ENCODE assay signal across 19 cellular contexts in the genomic region with DNA sequence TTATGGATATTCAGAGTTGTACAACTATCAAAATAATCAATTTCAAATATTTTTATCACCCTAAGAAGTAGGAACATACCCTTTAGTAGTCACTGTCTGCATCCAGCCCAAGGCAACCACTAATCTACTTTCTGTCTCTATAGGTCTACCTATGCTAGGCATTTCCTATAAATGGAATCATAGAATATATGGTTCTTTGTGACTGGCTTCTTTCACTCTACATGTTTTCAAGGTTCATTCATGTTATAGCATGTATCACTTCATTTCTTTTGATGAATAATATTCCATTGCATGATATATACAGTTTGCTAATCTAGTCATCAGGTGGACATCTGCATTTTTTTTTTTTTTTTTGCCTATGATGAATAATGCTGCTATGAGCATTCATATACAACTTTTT.
DNase-seq lines count a peak whose midpoint lies in the region; ATAC-seq, FAIRE-seq and TF ChIP-seq lines count a peak whose summit lies in the region.
"Had no signal": no experiment of that assay in that cellular context is flagged by ENCODE, and none has a peak within 500 bp of the region (broad histone marks: within the 10 kb centered on the region; RNA-seq: fewer than 3 reads in every experiment).

No MANE protein-coding gene starts in this region.

- H3K27me3 ChIP-seq in mammary epithelial cell (ENCODE audit: insufficient read depth, low read length) (no peaks in the 10 kb centered on the region), breast epithelium (no peaks in the 10 kb centered on the region), K562 (ENCODE audit: control insufficient read depth in 2 of 2, insufficient read depth in 2 of 2, low read length in 2 of 2) (no peaks in the 10 kb centered on the region)
- H3K27me3 ChIP-seq: BE2C had no signal

- ATAC-seq in K562 (peak; percentile 47; the same call in 2 of the 3 replicates), sciatic nerve (no peak), GM21717 (IDR thresholded peaks at IDR 0.05; ENCODE audit: unreplicated experiment) (no peak)
- ATAC-seq: HepG2 had no signal

- H3K4me3 ChIP-seq in mammary epithelial cell (replicated peaks in 1 of 3; ENCODE audit: insufficient read depth in 1 of 3, low read depth in 2 of 3, low read length in 3 of 3): no peak overlapping the region
- H3K4me3 ChIP-seq in breast epithelium: no peak overlapping the region
- H3K4me3 ChIP-seq in K562: no peak overlapping the region

- no peak for TF ChIP-seq POLR2A in breast epithelium (IDR thresholded peaks at IDR 0.05)
- TF ChIP-seq POLR2A in K562 (conservative IDR thresholded peaks at IDR 0.05): no peak

- no peak overlapping the region for H3K4me3 Mint-ChIP-seq in progenitor cell of endocrine pancreas (ENCODE audit: low read depth)
- H3K4me3 Mint-ChIP-seq: CD4-positive, alpha-beta T cell; H9; IgD-negative memory B cell had no signal

- H3K79me2 ChIP-seq in mammary epithelial cell (ENCODE audit: insufficient read depth, low read length) (peaks cover 7% of the 10 kb centered on the region), K562 (ENCODE audit: control insufficient read depth, insufficient read depth, low read length) (peaks cover 17% of the 10 kb centered on the region)

- H4K20me1 ChIP-seq in mammary epithelial cell (ENCODE audit: insufficient read depth, low read length): no peaks in the 10 kb centered on the region
- no peaks in the 10 kb centered on the region for H4K20me1 ChIP-seq in K562 (replicated peaks; ENCODE audit: control insufficient read depth, insufficient read depth, low read length)

- POLR2A ChIA-PET in K562 (lab: Yijun Ruan, JAX): no interaction called here

- H3K27ac Mint-ChIP-seq in progenitor cell of endocrine pancreas: no peak overlapping the region
- H3K27ac Mint-ChIP-seq: CD4-positive, alpha-beta T cell; H9; IgD-negative memory B cell had no signal

- no peak for TF ChIP-seq CTCF in mammary epithelial cell (conservative IDR thresholded peaks at IDR 0.05 in 1 of 2, IDR thresholded peaks at IDR 0.05 in 1 of 2; ENCODE audit: extremely low read depth in 1 of 2, insufficient read depth in 1 of 2, low read depth in 1 of 2, low read length in 2 of 2)
- no peak for TF ChIP-seq CTCF in breast epithelium (IDR thresholded peaks at IDR 0.05)
- TF ChIP-seq CTCF in K562 (IDR thresholded peaks at IDR 0.05 in 2 of 3, conservative IDR thresholded peaks at IDR 0.05 in 1 of 3; ENCODE audit: insufficient read depth in 2 of 3, low read depth in 1 of 3, low read length in 3 of 3): no peak
- no peak for TF ChIP-seq CTCF in progenitor cell of endocrine pancreas (IDR thresholded peaks at IDR 0.05; ENCODE audit: unreplicated experiment)

- in situ Hi-C loops in mammary epithelial cell (cut with MboI; ENCODE audit: low sequenced_read_pairs in 2 of 2) (no loop called here), K562 (cut with MboI) (no loop called here)

- peaks cover 13% of the 10 kb centered on the region for H3K36me3 Mint-ChIP-seq in progenitor cell of endocrine pancreas (ENCODE audit: insufficient read depth)

- H3K36me3 ChIP-seq in mammary epithelial cell (ENCODE audit: insufficient read depth, low read length) (peaks cover 24% of the 10 kb centered on the region), breast epithelium (peaks cover 5% of the 10 kb centered on the region), K562 (ENCODE audit: control insufficient read depth, insufficient read depth, low read length) (peaks cover 57% of the 10 kb centered on the region)

- H3K9me3 Mint-ChIP-seq in progenitor cell of endocrine pancreas (ENCODE audit: low read depth): no peaks in the 10 kb centered on the region
- H3K9me3 Mint-ChIP-seq: CD4-positive, alpha-beta T cell; H9; IgD-negative memory B cell had no signal

- BruUV-seq in mammary epithelial cell (replicated peaks; lab: Mats Ljungman, UMichigan): no TSS peak
- no TSS peak for BruUV-seq in K562 (replicated peaks; lab: Mats Ljungman, UMichigan)

- H3K4me2 ChIP-seq in mammary epithelial cell (ENCODE audit: insufficient read depth, low read depth, low read length) (no peak overlapping the region), K562 (ENCODE audit: insufficient read depth, low read length) (no peak overlapping the region)

- no peak overlapping the region for H3K9ac ChIP-seq in mammary epithelial cell (ENCODE audit: insufficient read depth, low read length)
- H3K9ac ChIP-seq in K562 (ENCODE audit: insufficient read depth in 1 of 2, low read depth in 2 of 2, low read length in 2 of 2): no peak overlapping the region

- H2AFZ ChIP-seq in mammary epithelial cell (ENCODE audit: low read depth, low read length) (no peak overlapping the region), K562 (ENCODE audit: low read depth, low read length) (no peak overlapping the region)

- no peak for TF ChIP-seq RAD21 in K562 (CRISPR knock-in tag; conservative IDR thresholded peaks at IDR 0.05 in 1 of 2, IDR thresholded peaks at IDR 0.05 in 1 of 2)

- H3K27ac ChIP-seq in mammary epithelial cell (ENCODE audit: insufficient read depth, low read depth, low read length) (no peak overlapping the region), breast epithelium (no peak overlapping the region), K562 (ENCODE audit: extremely low read depth, low read depth, low read length) (no peak overlapping the region), epithelial cell of prostate (no peak overlapping the region)

- DNase-seq in mammary epithelial cell (peak; percentile 21), breast epithelium (ENCODE audit: low spot score in 2 of 2) (no peak), K562 (ENCODE audit: extremely low read depth in 1 of 4, low spot score in 3 of 4) (no peak), epithelial cell of prostate (ENCODE audit: low read depth, low spot score) (peak; percentile 26), sciatic nerve (ENCODE audit: low spot score) (no peak), progenitor cell of endocrine pancreas (ENCODE audit: low spot score, unreplicated experiment) (no peak)
- DNase-seq: ACHN; BE2C; C1 segment of cervical spinal cord; Caco-2; CD4-positive, alpha-beta T cell; GDM1; H9 had no signal

- H3K4me1 Mint-ChIP-seq in progenitor cell of endocrine pancreas (ENCODE audit: low read depth): peaks cover 2% of the 10 kb centered on the region

- no peaks in the 10 kb centered on the region for H3K9me1 ChIP-seq in K562 (ENCODE audit: control insufficient read depth, insufficient read depth, low read length)

- H3K27me3 Mint-ChIP-seq in progenitor cell of endocrine pancreas: no peaks in the 10 kb centered on the region
- H3K27me3 Mint-ChIP-seq: CD4-positive, alpha-beta T cell; IgD-negative memory B cell had no signal

- FAIRE-seq in K562 (lab: Jason Lieb, UNC): no peak
- FAIRE-seq: A204.1, D721Med, H1, HepG2 had no signal

- H3K4me1 ChIP-seq in mammary epithelial cell (ENCODE audit: insufficient read depth, low read length): no peaks in the 10 kb centered on the region
- no peaks in the 10 kb centered on the region for H3K4me1 ChIP-seq in breast epithelium
- no peaks in the 10 kb centered on the region for H3K4me1 ChIP-seq in K562 (replicated peaks in 1 of 2; ENCODE audit: control insufficient read depth in 2 of 2, insufficient read depth in 2 of 2, low read length in 2 of 2)
- H3K4me1 ChIP-seq: BE2C, Caco-2 had no signal

- CTCF ChIA-PET in mammary epithelial cell (lab: Charles Lee; ENCODE audit: low non-redundant PET) (no interaction called here), K562 (lab: Yijun Ruan, JAX; ENCODE audit: low intra/inter-chr PET ratio) (no interaction called here)

- H3K9me3 ChIP-seq in mammary epithelial cell (replicated peaks; ENCODE audit: insufficient read depth, low read length) (no peaks in the 10 kb centered on the region), breast epithelium (no peaks in the 10 kb centered on the region), K562 (replicated peaks; ENCODE audit: control insufficient read depth, insufficient read depth, low read depth, low read length) (no peaks in the 10 kb centered on the region)
- H3K9me3 ChIP-seq: BE2C, Caco-2 had no signal

- TF ChIP-seq EP300 in K562 (IDR thresholded peaks at IDR 0.05; ENCODE audit: low read length): no peak

- intact Hi-C loops in mammary epithelial cell (cut with micrococcal nuclease) (loop anchor here (10.0 kb wide), 2 partner anchors 112 to 362 kb away; a partner anchor contains a TSS), breast epithelium (cut with DNase I; ENCODE audit: low total_unique reads) (no loop called here), K562 (cut with micrococcal nuclease) (no loop called here), sciatic nerve (cut with DNase I) (no loop called here)

- dilution Hi-C loops in mammary epithelial cell (cut with HindIII; ENCODE audit: low sequenced_read_pairs): no loop called here

TF ChIP-seq in K562, 482 proteins besides CTCF, POLR2A, EP300 and RAD21:
- no peak for TF ChIP-seq FOXM1 (IDR thresholded peaks at IDR 0.05; ENCODE audit: low read depth)
- no peak for TF ChIP-seq FOXM1 (CRISPR knock-in tag; IDR thresholded peaks at IDR 0.05; ENCODE audit: low read depth)
- no peak for TF ChIP-seq THRAP3 (IDR thresholded peaks at IDR 0.05; ENCODE audit: borderline replicate concordance)

Comparison
In these comparisons a context has a peak if more than half of its experiments do, and no peak if none do; other contexts are left out.
1. DNase-seq: peak in mammary epithelial cell (single experiment) and epithelial cell of prostate (single experiment); none in breast epithelium (0 of 2), K562 (0 of 4), sciatic nerve (single experiment) and progenitor cell of endocrine pancreas (single experiment).